8 cellular contexts compared by ENCODE assay signal in the genomic region with DNA sequence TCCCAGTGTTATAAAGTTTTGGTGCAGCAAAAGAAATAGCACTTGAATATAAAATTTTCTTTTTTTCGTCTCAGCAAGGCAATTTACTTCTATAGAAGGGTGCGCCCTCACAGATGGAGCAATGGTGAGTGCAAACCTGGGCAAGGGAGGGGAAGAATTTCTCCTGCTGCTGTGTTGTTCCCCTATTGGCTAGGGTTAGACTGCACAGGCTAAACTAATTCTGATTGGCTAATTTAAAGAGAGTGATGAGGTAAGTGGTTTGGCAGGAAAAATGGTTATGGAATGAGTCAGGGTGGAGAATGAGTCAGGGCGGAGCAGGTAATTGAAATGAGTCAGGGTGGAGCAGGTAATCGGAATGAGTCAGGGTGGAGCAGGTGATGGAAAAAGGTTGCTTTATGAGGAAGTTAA. TPM values are rescaled to one million over a fixed set of nuclear protein-coding genes. Genes with fewer than 3 reads are reported as not detected.
DNase-seq lines count a peak whose midpoint lies in the region; ATAC-seq and TF ChIP-seq lines count a peak whose summit lies in the region.
"Not testable (repeated sequence)": the region's sequence is repeated elsewhere in the genome, so short reads cannot be mapped to it uniquely, and the experiment has no call there.

No MANE protein-coding gene starts in this region.

- CTCF ChIA-PET in PC-3 (lab: Charles Lee); activated CD4-positive, alpha-beta memory T cell treated with anti-CD3 and anti-CD28 coated beads for 36 hours (lab: Charles Lee); mammary epithelial cell (lab: Charles Lee; ENCODE audit: low non-redundant PET): not testable (repeated sequence)

- BruUV-seq in PC-3 (replicated peaks; lab: Mats Ljungman, UMichigan); mammary epithelial cell (replicated peaks; lab: Mats Ljungman, UMichigan): not testable (repeated sequence)

- not testable (repeated sequence) for TF ChIP-seq CTCF in PC-3 (conservative IDR thresholded peaks at IDR 0.05; ENCODE audit: low read depth, low read length); mammary epithelial cell (conservative IDR thresholded peaks at IDR 0.05 in 1 of 2, IDR thresholded peaks at IDR 0.05 in 1 of 2; ENCODE audit: extremely low read depth in 1 of 2, insufficient read depth in 1 of 2, low read depth in 1 of 2, low read length in 2 of 2); smooth muscle cell (IDR thresholded peaks at IDR 0.05; ENCODE audit: borderline replicate concordance, insufficient read depth, poor library complexity, severe bottlenecking)

- peaks cover 22% of the 10 kb centered on the region for H3K36me3 Mint-ChIP-seq in activated CD4-positive, alpha-beta memory T cell treated with anti-CD3 and anti-CD28 coated beads for 36 hours
- H3K36me3 Mint-ChIP-seq in stimulated activated naive CD8-positive, alpha-beta T cell treated with anti-CD3 and anti-CD28 coated beads, Interleukin-15, Interleukin-2, amounts not matched to agents 100 ng/mL and 50 ng/mL, for 24 hours (ENCODE audit: low read depth): peaks cover 15% of the 10 kb centered on the region

- not testable (repeated sequence) for H3F3A ChIP-seq in PC-3 (ENCODE audit: low read length, unreplicated experiment); smooth muscle cell (ENCODE audit: low read depth)

- not testable (repeated sequence) for H3K27me3 Mint-ChIP-seq in activated CD4-positive, alpha-beta memory T cell treated with anti-CD3 and anti-CD28 coated beads for 36 hours; stimulated activated naive CD8-positive, alpha-beta T cell treated with anti-CD3 and anti-CD28 coated beads, Interleukin-15, Interleukin-2, amounts not matched to agents 100 ng/mL and 50 ng/mL, for 24 hours

- dilution Hi-C loops in mammary epithelial cell (cut with HindIII; ENCODE audit: low sequenced_read_pairs): not testable (repeated sequence)

- in situ Hi-C loops in mammary epithelial cell (cut with MboI; ENCODE audit: low sequenced_read_pairs in 2 of 2): not testable (repeated sequence)

- intact Hi-C loops in PC-3 (cut with micrococcal nuclease); activated CD4-positive, alpha-beta memory T cell treated with anti-CD3 and anti-CD28 coated beads for 36 hours (cut with micrococcal nuclease); mammary epithelial cell (cut with micrococcal nuclease): not testable (repeated sequence)

- H3K4me2 ChIP-seq in PC-3 (ENCODE audit: low read length); mammary epithelial cell (ENCODE audit: insufficient read depth, low read depth, low read length); smooth muscle cell: not testable (repeated sequence)

- not testable (repeated sequence) for H3K27me3 ChIP-seq in PC-3 (ENCODE audit: low read length); mammary epithelial cell (ENCODE audit: insufficient read depth, low read length); smooth muscle cell (ENCODE audit: low read depth)

- not testable (repeated sequence) for H3K4me1 ChIP-seq in PC-3 (ENCODE audit: insufficient read depth, low read length); mammary epithelial cell (ENCODE audit: insufficient read depth, low read length); smooth muscle cell (ENCODE audit: low read depth)

- H3K27ac Mint-ChIP-seq in activated CD4-positive, alpha-beta memory T cell treated with anti-CD3 and anti-CD28 coated beads for 36 hours: peak overlapping the region; percentile 39
- peak overlapping the region; percentile 43 for H3K27ac Mint-ChIP-seq in stimulated activated naive CD8-positive, alpha-beta T cell treated with anti-CD3 and anti-CD28 coated beads, Interleukin-15, Interleukin-2, amounts not matched to agents 100 ng/mL and 50 ng/mL, for 24 hours

- peak; percentile 29; the same call in 1 of the 2 replicates for ATAC-seq in PC-3

- 38% methylated on average over 3 of the region's 4 CpGs for WGBS in mammary epithelial cell (ENCODE audit: low coverage, missing lambda C conversion rate)
- WGBS in smooth muscle cell (ENCODE audit: low lambda C conversion rate): 82% methylated on average over 4 of the region's 4 CpGs

- H4K20me1 ChIP-seq in PC-3 (ENCODE audit: low read length); mammary epithelial cell (ENCODE audit: insufficient read depth, low read length); smooth muscle cell (ENCODE audit: low read depth): not testable (repeated sequence)

- H3K4me3 Mint-ChIP-seq in activated CD4-positive, alpha-beta memory T cell treated with anti-CD3 and anti-CD28 coated beads for 36 hours; stimulated activated naive CD8-positive, alpha-beta T cell treated with anti-CD3 and anti-CD28 coated beads, Interleukin-15, Interleukin-2, amounts not matched to agents 100 ng/mL and 50 ng/mL, for 24 hours: not testable (repeated sequence)

- H3K9me2 ChIP-seq in PC-3 (replicated peaks; ENCODE audit: low read length): not testable (repeated sequence)

- H3K27ac ChIP-seq in PC-3 (ENCODE audit: low read length) (peak overlapping the region; percentile 34; the same call in 1 of the 2 replicates), smooth muscle cell (ENCODE audit: low read depth) (peak overlapping the region; percentile 62)
- H3K27ac ChIP-seq in mammary epithelial cell (ENCODE audit: insufficient read depth, low read depth, low read length): not testable (repeated sequence)

- peaks cover 22% of the 10 kb centered on the region for H3K9me3 ChIP-seq in PC-3 (ENCODE audit: low read length)
- H3K9me3 ChIP-seq in mammary epithelial cell (replicated peaks; ENCODE audit: insufficient read depth, low read length): peaks cover 20% of the 10 kb centered on the region
- not testable (repeated sequence) for H3K9me3 ChIP-seq in smooth muscle cell (replicated peaks; ENCODE audit: low read depth)

- DNase-seq in DMS53 (lab: John Stamatoyannopoulos, UW) (peak; percentile 4), PC-3 (peak; percentile 70), mammary epithelial cell (peak; percentile 84), islet precursor cell (peak; percentile 69)
- DNase-seq in activated CD4-positive, alpha-beta memory T cell treated with anti-CD3 and anti-CD28 coated beads for 36 hours: peak; percentile 67
- peak; percentile 50 for DNase-seq in activated effector memory CD4-positive, alpha-beta T cell treated with anti-CD3 and anti-CD28 coated beads, Interleukin-2, amount 50 U/mL, for 16 hours
- not testable (repeated sequence) for DNase-seq in smooth muscle cell (lab: John Stamatoyannopoulos, UW; ENCODE audit: unreplicated experiment)

- H2AFZ ChIP-seq in PC-3 (ENCODE audit: low read length); mammary epithelial cell (ENCODE audit: low read depth, low read length); smooth muscle cell (ENCODE audit: low read depth): not testable (repeated sequence)

- H3K36me3 ChIP-seq in PC-3 (ENCODE audit: low read depth, low read length); mammary epithelial cell (ENCODE audit: insufficient read depth, low read length); smooth muscle cell (ENCODE audit: low read depth): not testable (repeated sequence)

- H3K79me2 ChIP-seq in PC-3 (ENCODE audit: low read length); mammary epithelial cell (ENCODE audit: insufficient read depth, low read length); smooth muscle cell (ENCODE audit: low read depth): not testable (repeated sequence)

- peaks cover 17% of the 10 kb centered on the region for H3K4me1 Mint-ChIP-seq in activated CD4-positive, alpha-beta memory T cell treated with anti-CD3 and anti-CD28 coated beads for 36 hours (ENCODE audit: low read depth)
- H3K4me1 Mint-ChIP-seq in stimulated activated naive CD8-positive, alpha-beta T cell treated with anti-CD3 and anti-CD28 coated beads, Interleukin-15, Interleukin-2, amounts not matched to agents 100 ng/mL and 50 ng/mL, for 24 hours (ENCODE audit: low read depth): peaks cover 18% of the 10 kb centered on the region

- H3K9me3 Mint-ChIP-seq in activated CD4-positive, alpha-beta memory T cell treated with anti-CD3 and anti-CD28 coated beads for 36 hours: peaks cover 24% of the 10 kb centered on the region
- H3K9me3 Mint-ChIP-seq in stimulated activated naive CD8-positive, alpha-beta T cell treated with anti-CD3 and anti-CD28 coated beads, Interleukin-15, Interleukin-2, amounts not matched to agents 100 ng/mL and 50 ng/mL, for 24 hours: peaks cover 15% of the 10 kb centered on the region

- not testable (repeated sequence) for H3K9ac ChIP-seq in PC-3 (ENCODE audit: low read length); mammary epithelial cell (ENCODE audit: insufficient read depth, low read length); smooth muscle cell (ENCODE audit: low read depth)

- not testable (repeated sequence) for H3K4me3 ChIP-seq in PC-3 (ENCODE audit: low read length); mammary epithelial cell (replicated peaks in 1 of 3; ENCODE audit: insufficient read depth in 1 of 3, low read depth in 2 of 3, low read length in 3 of 3); smooth muscle cell

- POLR2A ChIA-PET in PC-3 (lab: Charles Lee; ENCODE audit: unreplicated experiment); activated CD4-positive, alpha-beta memory T cell treated with anti-CD3 and anti-CD28 coated beads for 36 hours (lab: Charles Lee): not testable (repeated sequence)

RNA-seq across cellular contexts. Expression of a gene that starts 20.7 kb away (rescaled TPM):
- total RNA-seq in PC-3 (2014; rRNA removed): 22.3 and 28.7 TPM in 2 replicates
- 10 to 100 TPM; 27.9 to 29.7 TPM for total RNA-seq in activated CD4-positive, alpha-beta memory T cell treated with anti-CD3 and anti-CD28 coated beads for 36 hours
- total RNA-seq in mammary epithelial cell: 10 to 100 TPM; 31.3 to 46.6 TPM
- 2.9 TPM for polyA plus RNA-seq in mammary epithelial cell
- 23.6 TPM for polyA minus RNA-seq in mammary epithelial cell
- total RNA-seq in smooth muscle cell: 4.8 and 7.2 TPM in 2 replicates
- polyA plus RNA-seq in smooth muscle cell: 17.1 and 22.1 TPM in 2 replicates
